In genomic region chr11:62883677-62884076, GRCh38 we compare ENCODE assay signal across 7 cellular contexts.
DNase-seq lines count a peak whose midpoint lies in the region; ATAC-seq and TF ChIP-seq lines count a peak whose summit lies in the region.
"Had no signal": no experiment of that assay in that cellular context is flagged by ENCODE, and none has a peak within 500 bp of the region (broad histone marks: within the 10 kb centered on the region; RNA-seq: fewer than 3 reads in every experiment).

No MANE protein-coding gene starts in this region.

- TF ChIP-seq CTCF in NB4 (IDR thresholded peaks at IDR 0.05; ENCODE audit: low read depth, low read length): no peak

- ATAC-seq in stimulated activated effector memory CD8-positive, alpha-beta T cell treated with anti-CD3 and anti-CD28 coated beads, Interleukin-12 subunit alpha, Interleukin-12 subunit beta, amount 100 ng/mL, for 72 hours: no peak
- ATAC-seq in HG03354 (IDR thresholded peaks at IDR 0.05; ENCODE audit: poor library complexity, severe bottlenecking, unreplicated experiment): no peak

- peak overlapping the region; percentile 95 for H3K4me3 Mint-ChIP-seq in stimulated activated effector memory CD8-positive, alpha-beta T cell treated with anti-CD3 and anti-CD28 coated beads, Interleukin-12 subunit alpha, Interleukin-12 subunit beta, amount 100 ng/mL, for 72 hours

- peaks cover 43 to 58% of the 10 kb centered on the region in 2 donors for H3K4me1 ChIP-seq in duodenal mucosa (ENCODE audit: control insufficient read depth in 1 of 2, insufficient read depth in 2 of 2, low read length in 2 of 2)

- peak overlapping the region; percentile 99 for H3K27ac Mint-ChIP-seq in stimulated activated effector memory CD8-positive, alpha-beta T cell treated with anti-CD3 and anti-CD28 coated beads, Interleukin-12 subunit alpha, Interleukin-12 subunit beta, amount 100 ng/mL, for 72 hours

- no peaks in the 10 kb centered on the region for H3K9me3 Mint-ChIP-seq in stimulated activated effector memory CD8-positive, alpha-beta T cell treated with anti-CD3 and anti-CD28 coated beads, Interleukin-12 subunit alpha, Interleukin-12 subunit beta, amount 100 ng/mL, for 72 hours

- H3K4me3 ChIP-seq in NB4 (ENCODE audit: low read depth, low read length): peak overlapping the region; percentile 99
- peak overlapping the region in 1 of 2 donors; percentile 93 for H3K4me3 ChIP-seq in duodenal mucosa (ENCODE audit: low read depth in 1 of 2, low read length in 2 of 2)

- H3K27ac ChIP-seq in duodenal mucosa (ENCODE audit: low read depth, low read length): no peak overlapping the region

- no peaks in the 10 kb centered on the region for H3K9me3 ChIP-seq in duodenal mucosa (ENCODE audit: control insufficient read depth in 1 of 2, low read length in 2 of 2)

- H3K36me3 Mint-ChIP-seq in stimulated activated effector memory CD8-positive, alpha-beta T cell treated with anti-CD3 and anti-CD28 coated beads, Interleukin-12 subunit alpha, Interleukin-12 subunit beta, amount 100 ng/mL, for 72 hours: peaks cover 87% of the 10 kb centered on the region

- H3K27me3 ChIP-seq in duodenal mucosa (ENCODE audit: control insufficient read depth in 1 of 2, insufficient read depth in 2 of 2, low read length in 2 of 2): no peaks in the 10 kb centered on the region

- no peak for TF ChIP-seq POLR2A in NB4 (IDR thresholded peaks at IDR 0.05; ENCODE audit: extremely low read depth, insufficient read length)

- peaks cover 63% of the 10 kb centered on the region for H3K4me1 Mint-ChIP-seq in stimulated activated effector memory CD8-positive, alpha-beta T cell treated with anti-CD3 and anti-CD28 coated beads, Interleukin-12 subunit alpha, Interleukin-12 subunit beta, amount 100 ng/mL, for 72 hours

- no peak for DNase-seq in NB4 (ENCODE audit: low read depth)
- DNase-seq in stimulated activated effector memory CD8-positive, alpha-beta T cell treated with anti-CD3 and anti-CD28 coated beads, Interleukin-12 subunit alpha, Interleukin-12 subunit beta, amount 100 ng/mL, for 72 hours (ENCODE audit: low spot score in 2 of 2): no peak
- DNase-seq in HuH-7.5 (ENCODE audit: low spot score): no peak
- no peak for DNase-seq in SW 1271 (lab: John Stamatoyannopoulos, UW)
- DNase-seq: stimulated activated CD4-positive, alpha-beta T cell treated with anti-CD3 and anti-CD28 coated beads, Interleukin-12 subunit alpha, Interleukin-12 subunit beta, amount 100 ng/mL, for 4 hours had no signal

- H3K9ac ChIP-seq in duodenal mucosa (ENCODE audit: low read depth in 1 of 2, low read length in 2 of 2): peak overlapping the region; percentile 5 to 100

- peaks cover 40 to 63% of the 10 kb centered on the region in 2 donors for H3K36me3 ChIP-seq in duodenal mucosa (ENCODE audit: control insufficient read depth in 1 of 2, insufficient read depth in 2 of 2, low read length in 2 of 2)
